9 cellular contexts compared by ENCODE assay signal in the genomic region with DNA sequence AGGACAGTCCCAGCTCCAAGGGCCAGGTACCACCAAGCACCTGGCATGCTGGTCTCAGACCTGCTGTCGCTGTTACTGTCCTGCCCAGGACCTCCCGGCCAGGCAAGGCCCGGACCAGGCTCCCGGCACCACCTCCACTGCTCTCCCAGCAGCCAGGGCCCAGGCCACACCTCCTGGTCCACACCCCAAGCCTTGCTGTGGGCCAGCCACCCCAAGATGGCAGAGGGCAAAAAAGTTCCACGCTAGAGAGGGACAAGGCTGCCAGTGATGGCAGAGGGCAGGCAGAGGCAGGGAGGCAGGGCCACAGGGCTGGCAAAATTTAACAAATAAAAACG. TPM values are rescaled to one million over a fixed set of nuclear protein-coding genes. Genes with fewer than 3 reads are reported as not detected.
DNase-seq lines count a peak whose midpoint lies in the region; ATAC-seq and TF ChIP-seq lines count a peak whose summit lies in the region.
"Had no signal": no experiment of that assay in that cellular context is flagged by ENCODE, and none has a peak within 500 bp of the region (broad histone marks: within the 10 kb centered on the region; RNA-seq: fewer than 3 reads in every experiment).

No MANE protein-coding gene starts in this region.

- no peak overlapping the region for H4K5ac ChIP-seq in H9 (ENCODE audit: insufficient read length, low read depth, low read length)

- intact Hi-C loops in heart left ventricle (cut with DNase I) = loop anchor here in 3 of 10 donors (2.0 kb wide), 2 partner anchors 18 to 20 kb away; no protein-coding TSS in a partner anchor

- no peaks in the 10 kb centered on the region for H3K23me2 ChIP-seq in H9 (ENCODE audit: insufficient read length, low read depth, low read length, poor library complexity, severe bottlenecking)

- no peaks in the 10 kb centered on the region for H3K79me1 ChIP-seq in H9 (ENCODE audit: insufficient read depth, low read depth, low read length, poor library complexity, severe bottlenecking)

- peaks cover 3 to 5% of the 10 kb centered on the region in 2 experiments; a peak in 1 of 4 replicates for H3K4me1 Mint-ChIP-seq in H9

- H3K4me1 ChIP-seq in H9 (ENCODE audit: insufficient read depth, low read length) (no peaks in the 10 kb centered on the region), heart left ventricle (peaks cover 3 to 35% (median 22%) of the 10 kb centered on the region in 12 donors), smooth muscle cell (ENCODE audit: low read depth) (no peaks in the 10 kb centered on the region)

- WGBS in H9 (ENCODE audit: extremely low coverage, insufficient read length, low lambda C conversion rate) = no CpG with 5 or more reads among the region's 6 CpGs
- WGBS in heart left ventricle, 4 donors = 78 to 91% (median 85%) methylated on average over 3 to 6 of the region's 6 CpGs
- 88% methylated on average over 6 of the region's 6 CpGs for WGBS in smooth muscle cell (ENCODE audit: low lambda C conversion rate)

- no peak overlapping the region for H2BK12ac ChIP-seq in H9 (ENCODE audit: insufficient read length, low read depth, low read length)

- H3K4me3 ChIP-seq in heart left ventricle (peak overlapping the region in 4 of 12 donors; percentile 6 to 96 (median 70)), smooth muscle cell (no peak overlapping the region)

- peak overlapping the region in 1 of 3 experiments; percentile 35; a peak in 1 of 7 replicates for H3K27ac Mint-ChIP-seq in H9

- H3K56ac ChIP-seq in H9 (ENCODE audit: insufficient read length, low read depth, low read length) = no peak overlapping the region

- no peak overlapping the region for H2BK20ac ChIP-seq in H9 (ENCODE audit: low read depth, low read length, poor library complexity, severe bottlenecking)

- no peak overlapping the region for H3K14ac ChIP-seq in H9 (ENCODE audit: insufficient read depth, low read length)

- peak; percentile 0 to 5 (median 2) for ATAC-seq in heart left ventricle

- H3K79me2 ChIP-seq in H9 (ENCODE audit: insufficient read depth, low read length) (no peaks in the 10 kb centered on the region), smooth muscle cell (ENCODE audit: low read depth) (no peaks in the 10 kb centered on the region)

- H4K8ac ChIP-seq in H9 (replicated peaks; ENCODE audit: insufficient read length, low read depth, low read length) = no peak overlapping the region

- no peak overlapping the region for H3K4me2 ChIP-seq in H9 (ENCODE audit: insufficient read depth, insufficient read length, low read length)
- H3K4me2 ChIP-seq in smooth muscle cell = peak overlapping the region; percentile 76

- TF ChIP-seq CTCF in H9 (conservative IDR thresholded peaks at IDR 0.05) (no peak), VCaP (conservative IDR thresholded peaks at IDR 0.05) (no peak), heart left ventricle (IDR thresholded peaks at IDR 0.05) (no peak), smooth muscle cell (IDR thresholded peaks at IDR 0.05; ENCODE audit: borderline replicate concordance, insufficient read depth, poor library complexity, severe bottlenecking) (no peak)

- H3K36me3 ChIP-seq in heart left ventricle = peaks cover 0 to 8% (median under 1%) of the 10 kb centered on the region in 9 donors
- H3K36me3 ChIP-seq in smooth muscle cell (ENCODE audit: low read depth) = no peaks in the 10 kb centered on the region

- TF ChIP-seq POLR2A in heart left ventricle (IDR thresholded peaks at IDR 0.05) = no peak

- no peak overlapping the region for H3K18ac ChIP-seq in H9 (ENCODE audit: insufficient read length, low read depth, low read length)

- no peaks in the 10 kb centered on the region for H3F3A ChIP-seq in smooth muscle cell (ENCODE audit: low read depth)

- H3K27me3 ChIP-seq in H9 (ENCODE audit: insufficient read depth, low read length) (no peaks in the 10 kb centered on the region), heart left ventricle (no peaks in the 10 kb centered on the region), smooth muscle cell (ENCODE audit: low read depth) (no peaks in the 10 kb centered on the region)

- H2BK5ac ChIP-seq in H9 (ENCODE audit: insufficient read length, low read length) = no peak overlapping the region

- no peak overlapping the region for H2BK120ac ChIP-seq in H9 (ENCODE audit: low read depth, low read length, poor library complexity, severe bottlenecking)

- peaks cover 1% of the 10 kb centered on the region; the same call in 1 of the 2 replicates for H3K27me3 Mint-ChIP-seq in H9 (ENCODE audit: low read depth)

- H3K27ac ChIP-seq in H9 (ENCODE audit: insufficient read length, low read depth, low read length) (no peak overlapping the region), VCaP (peak overlapping the region; percentile 93), heart left ventricle (peak overlapping the region; percentile 11 to 98 (median 92)), smooth muscle cell (ENCODE audit: low read depth) (no peak overlapping the region)

- H4K20me1 ChIP-seq in H9 (ENCODE audit: control insufficient read depth, insufficient read depth, insufficient read length) = no peaks in the 10 kb centered on the region
- peaks cover 7% of the 10 kb centered on the region for H4K20me1 ChIP-seq in smooth muscle cell (ENCODE audit: low read depth)

- H3K9me3 ChIP-seq in H9 (ENCODE audit: control insufficient read depth, low read depth, low read length) = no peaks in the 10 kb centered on the region
- no peaks in the 10 kb centered on the region for H3K9me3 ChIP-seq in heart left ventricle
- no peaks in the 10 kb centered on the region for H3K9me3 ChIP-seq in smooth muscle cell (replicated peaks; ENCODE audit: low read depth)

- DNase-seq in H9 (no peak), heart left ventricle (no peak), smooth muscle cell (lab: John Stamatoyannopoulos, UW; ENCODE audit: unreplicated experiment) (no peak), HK-2 (ENCODE audit: unreplicated experiment) (no peak), C1 segment of cervical spinal cord (lab: John Stamatoyannopoulos, UW) (no peak), NK-92 (lab: John Stamatoyannopoulos, UW; ENCODE audit: unreplicated experiment) (no peak), AG08395 (ENCODE audit: low spot score) (no peak)
- DNase-seq: SIG-M5 had no signal

- no peak overlapping the region for H4K91ac ChIP-seq in H9 (ENCODE audit: insufficient read length, low read depth, low read length)

- no peak overlapping the region for H3K9ac ChIP-seq in H9 (ENCODE audit: extremely low read depth, insufficient read length, low read length)
- no peak overlapping the region for H3K9ac ChIP-seq in smooth muscle cell (ENCODE audit: low read depth)

- H3T11ph ChIP-seq in H9 (ENCODE audit: low read length) = no peak overlapping the region

- H2AFZ ChIP-seq in H9 (ENCODE audit: low read length) (no peak overlapping the region), smooth muscle cell (ENCODE audit: low read depth) (no peak overlapping the region)

- H3K23ac ChIP-seq in H9 (ENCODE audit: insufficient read length, low read depth, low read length) = no peak overlapping the region

- no peak overlapping the region for H2BK15ac ChIP-seq in H9 (ENCODE audit: low read depth, low read length)

- H3K36me3 Mint-ChIP-seq in H9 (ENCODE audit: insufficient read depth in 1 of 3, low read depth in 3 of 3) = peaks cover 0 to 10% (median 0%) of the 10 kb centered on the region in 3 experiments; a peak in 3 of 7 replicates

- H3K4me3 Mint-ChIP-seq in H9 = peak overlapping the region; percentile 82 to 87; a peak in 4 of 5 replicates

- H2AK5ac ChIP-seq in H9 (ENCODE audit: insufficient read length, low read length) = no peak overlapping the region

- H3K4ac ChIP-seq in H9 (ENCODE audit: low read depth, low read length) = no peak overlapping the region

- no peaks in the 10 kb centered on the region for H3K9me3 Mint-ChIP-seq in H9

RNA-seq across cellular contexts. Expression of a gene that starts 1.1 kb away (rescaled TPM):
- total RNA-seq in H9 (2021) = 22.3 and 24.8 TPM in 2 replicates
- total RNA-seq in heart left ventricle = 10 to 100 TPM; 21.3 to 67.8 (median 33.6) TPM
- polyA plus RNA-seq in heart left ventricle = 10 to 100 TPM; 22.6 to 36.8 TPM
- 9.5 and 19.0 TPM in 2 replicates for total RNA-seq in smooth muscle cell
- 31.5 and 41.5 TPM in 2 replicates for polyA plus RNA-seq in smooth muscle cell

RNA-seq across cellular contexts. Expression of a gene that starts 11.1 kb away (rescaled TPM):
- total RNA-seq in H9 (2021) (5.5 and 5.6 TPM in 2 replicates), heart left ventricle (1 to 10 TPM in 2 of 9 donors, under 1 TPM in 7; 0.30 to 7.1 (median 0.77) TPM), smooth muscle cell (0.94 and 1.2 TPM in 2 replicates)
- polyA plus RNA-seq in heart left ventricle (under 1 TPM; 0.69 to 1.00 TPM), smooth muscle cell (1.9 and 3.0 TPM in 2 replicates)

RNA-seq across cellular contexts. Expression of a gene that starts 35.1 kb away (rescaled TPM):
- total RNA-seq in H9 (2021) (22.1 and 24.7 TPM in 2 replicates), heart left ventricle (10 to 100 TPM; 24.1 to 52.0 (median 31.7) TPM), smooth muscle cell (17.1 and 21.1 TPM in 2 replicates)
- polyA plus RNA-seq in heart left ventricle (10 to 100 TPM; 31.5 to 80.2 TPM), smooth muscle cell (42.8 and 45.9 TPM in 2 replicates)

RNA-seq across cellular contexts. Expression of a gene that starts 37.6 kb away (rescaled TPM):
- total RNA-seq in H9 (2021) (29.7 TPM in 2 replicates), heart left ventricle (1 to 10 TPM; 3.1 to 7.8 (median 4.5) TPM), smooth muscle cell (1.6 and 4.2 TPM in 2 replicates)
- polyA plus RNA-seq in heart left ventricle (1 to 10 TPM; 4.0 to 4.3 TPM), smooth muscle cell (8.1 and 9.0 TPM in 2 replicates)

RNA-seq across cellular contexts. Expression of a gene that starts 48.0 kb away (rescaled TPM):
- total RNA-seq in H9 (2021) (105 and 108 TPM in 2 replicates), heart left ventricle (10 to 100 TPM; 12.4 to 26.6 (median 18.4) TPM), smooth muscle cell (28.9 and 47.6 TPM in 2 replicates)
- polyA plus RNA-seq in heart left ventricle (10 to 100 TPM; 11.8 to 27.7 TPM), smooth muscle cell (25.4 and 29.7 TPM in 2 replicates)

Comparison
In these comparisons a context has a peak if more than half of its experiments do, and no peak if none do; other contexts are left out.
1. H3K27ac ChIP-seq: peak in VCaP (single experiment) and heart left ventricle (12 of 12); none in H9 (single experiment) and smooth muscle cell (single experiment).